In genomic region chr18:59008302-59008974, GRCh38 we compare ENCODE assay signal across 10 cellular contexts.
DNase-seq lines count a peak whose midpoint lies in the region; ATAC-seq and TF ChIP-seq lines count a peak whose summit lies in the region.
"Had no signal": no experiment of that assay in that cellular context is flagged by ENCODE, and none has a peak within 500 bp of the region (broad histone marks: within the 10 kb centered on the region; RNA-seq: fewer than 3 reads in every experiment).

No MANE protein-coding gene starts in this region.

- DNase-seq in NCI-H82 (lab: John Stamatoyannopoulos, UW): peak; percentile 18
- DNase-seq in NCI-H82 treated with DMSO at 0.1 percent for 48 hours (lab: John Stamatoyannopoulos, UW; ENCODE audit: unreplicated experiment): no peak
- DNase-seq in adipocyte (ENCODE audit: low read depth): peak; percentile 66
- DNase-seq in glomerular visceral epithelial cell (ENCODE audit: extremely low spot score): peak; percentile 68
- DNase-seq in testis: no peak
- DNase-seq in transverse colon: no peak
- DNase-seq in retina: no peak
- DNase-seq: MM.1S had no signal

- H3K27me3 ChIP-seq in adipocyte (replicated peaks; ENCODE audit: control insufficient read depth, insufficient read depth, low read length) (no peaks in the 10 kb centered on the region), testis (no peaks in the 10 kb centered on the region), transverse colon (no peaks in the 10 kb centered on the region)
- H3K27me3 ChIP-seq: neural progenitor cell had no signal

- no peaks in the 10 kb centered on the region for H3K36me3 ChIP-seq in adipocyte (ENCODE audit: control insufficient read depth, insufficient read depth, low read length, severe bottlenecking)
- H3K36me3 ChIP-seq in testis (ENCODE audit: low read depth, missing control alignments): no peaks in the 10 kb centered on the region
- no peaks in the 10 kb centered on the region for H3K36me3 ChIP-seq in transverse colon
- H3K36me3 ChIP-seq: neural progenitor cell had no signal

- H3K4me3 ChIP-seq in adipocyte (ENCODE audit: low read length) (no peak overlapping the region), testis (no peak overlapping the region), transverse colon (no peak overlapping the region)
- H3K4me3 ChIP-seq: neural progenitor cell had no signal

- TF ChIP-seq POLR2A in testis (IDR thresholded peaks at IDR 0.05): no peak
- no peak for TF ChIP-seq POLR2A in transverse colon (IDR thresholded peaks at IDR 0.05)

- no peak for TF ChIP-seq EP300 in transverse colon (IDR thresholded peaks at IDR 0.05; ENCODE audit: low read depth)

- in situ Hi-C loops in transverse colon (cut with MboI; ENCODE audit: low pct_ligation_motif_present in 1 of 4, low pct_unique_long_range_greater_than_20kb in 1 of 4, low sequenced_read_pairs in 3 of 4): no loop called here

- ATAC-seq in HG02763 (IDR thresholded peaks at IDR 0.05; ENCODE audit: unreplicated experiment): no peak

- peaks cover 22% of the 10 kb centered on the region for H3K4me1 ChIP-seq in adipocyte (ENCODE audit: control insufficient read depth, insufficient read depth, low read length)
- H3K4me1 ChIP-seq in testis: peaks cover 14% of the 10 kb centered on the region
- H3K4me1 ChIP-seq in transverse colon: no peaks in the 10 kb centered on the region

- 48 to 52% methylated on average over 12 to 13 of the region's 13 CpGs for WGBS in testis, 2 donors
- 69 to 85% methylated on average over 11 to 13 of the region's 13 CpGs for WGBS in transverse colon (ENCODE audit: low coverage in 1 of 2), 2 donors

- no peak overlapping the region for H3K9ac ChIP-seq in adipocyte (ENCODE audit: low read length)
- H3K9ac ChIP-seq: neural progenitor cell had no signal

- intact Hi-C loops in testis (cut with DNase I; ENCODE audit: low total_unique reads): no loop called here
- intact Hi-C loops in transverse colon (cut with DNase I; ENCODE audit: low total_unique reads): no loop called here

- H3K27ac ChIP-seq in testis (peak overlapping the region; percentile 18 to 28), transverse colon (no peak overlapping the region)
- H3K27ac ChIP-seq: neural progenitor cell had no signal

- TF ChIP-seq CTCF in testis (IDR thresholded peaks at IDR 0.05) (no peak), transverse colon (IDR thresholded peaks at IDR 0.05) (no peak)

- H3K9me3 ChIP-seq in adipocyte (ENCODE audit: control insufficient read depth, low read length) (peaks cover 4% of the 10 kb centered on the region), testis (no peaks in the 10 kb centered on the region), transverse colon (no peaks in the 10 kb centered on the region)

Comparison
In these comparisons a context has a peak if more than half of its experiments do, and no peak if none do; other contexts are left out.
1. DNase-seq: peak in NCI-H82 (single experiment), adipocyte (single experiment) and glomerular visceral epithelial cell (single experiment); none in NCI-H82 treated with DMSO at 0.1 percent for 48 hours (single experiment), testis (single experiment), transverse colon (single experiment) and retina (single experiment).
2. H3K27ac ChIP-seq: peak in testis (2 of 2); none in transverse colon (0 of 4).